27 cellular contexts compared by ENCODE assay signal in the genomic region with DNA sequence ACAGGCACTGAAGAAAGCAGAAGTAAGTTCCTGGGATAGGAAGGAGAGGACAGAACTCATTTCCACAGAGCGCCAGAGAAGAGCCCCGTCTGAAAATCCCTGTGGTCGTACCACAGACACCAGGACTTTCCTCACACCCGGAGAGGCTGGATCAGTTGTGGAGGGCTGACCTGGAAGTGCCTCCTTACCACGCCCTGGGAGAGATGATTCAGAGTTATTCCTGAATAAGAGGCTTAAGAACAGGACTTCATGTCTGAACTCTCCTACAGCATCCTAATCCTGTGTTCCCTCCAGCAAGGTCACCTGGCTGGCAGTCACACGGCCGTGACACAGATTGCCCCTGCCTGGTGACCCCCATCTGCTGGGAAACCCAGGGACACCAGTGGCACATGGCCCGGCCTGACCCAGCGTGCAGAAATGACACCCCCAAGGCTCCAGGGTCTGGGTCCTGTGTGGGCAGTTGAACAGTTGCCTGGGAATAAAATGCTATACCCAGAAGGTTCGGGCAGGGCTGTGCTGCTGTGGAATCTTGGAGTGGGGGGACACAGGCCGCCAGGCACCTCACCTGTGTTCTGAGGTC.
DNase-seq lines count a peak whose midpoint lies in the region; ATAC-seq and TF ChIP-seq lines count a peak whose summit lies in the region.
"Had no signal": no experiment of that assay in that cellular context is flagged by ENCODE, and none has a peak within 500 bp of the region (broad histone marks: within the 10 kb centered on the region; RNA-seq: fewer than 3 reads in every experiment).

No MANE protein-coding gene starts in this region.

- BruUV-seq in PC-3 (replicated peaks; lab: Mats Ljungman, UMichigan) = no TSS peak

- POLR2A ChIA-PET in PC-3 (lab: Charles Lee; ENCODE audit: unreplicated experiment) = no interaction called here

- ATAC-seq in PC-3 (peak; percentile 30), HG03378 (IDR thresholded peaks at IDR 0.05; ENCODE audit: unreplicated experiment) (no peak)
- ATAC-seq: Right ventricle myocardium inferior; stimulated activated effector memory CD8-positive, alpha-beta T cell treated with anti-CD3 and anti-CD28 coated beads, Interleukin-12 subunit alpha, Interleukin-12 subunit beta, amount 100 ng/mL, for 72 hours had no signal

- no peak overlapping the region for H3K9ac ChIP-seq in PC-3 (ENCODE audit: low read length)

- H3K36me3 ChIP-seq in PC-3 (ENCODE audit: low read depth, low read length) = peaks cover 58% of the 10 kb centered on the region
- peaks cover 27% of the 10 kb centered on the region for H3K36me3 ChIP-seq in WERI-Rb-1
- peaks cover 26 to 83% (median 48%) of the 10 kb centered on the region in 4 donors for H3K36me3 ChIP-seq in sigmoid colon

- TF ChIP-seq EP300 in sigmoid colon (IDR thresholded peaks at IDR 0.05) = no peak

- H3K27me3 ChIP-seq in PC-3 (ENCODE audit: low read length) (no peaks in the 10 kb centered on the region), WERI-Rb-1 (ENCODE audit: insufficient read depth, low read depth, severe bottlenecking) (no peaks in the 10 kb centered on the region), sigmoid colon (no peaks in the 10 kb centered on the region)

- TF ChIP-seq CTCF in PC-3 (conservative IDR thresholded peaks at IDR 0.05; ENCODE audit: low read depth, low read length) (no peak), WERI-Rb-1 (IDR thresholded peaks at IDR 0.05; ENCODE audit: low read depth, low read length) (no peak), sigmoid colon (IDR thresholded peaks at IDR 0.05) (no peak)

- H4K20me1 ChIP-seq in PC-3 (ENCODE audit: low read length) = no peaks in the 10 kb centered on the region

- H3K4me1 ChIP-seq in PC-3 (ENCODE audit: insufficient read depth, low read length) (peaks cover 23% of the 10 kb centered on the region), sigmoid colon (peaks cover 0 to 13% (median 6%) of the 10 kb centered on the region in 4 donors)

- H3K27ac ChIP-seq in PC-3 (ENCODE audit: low read length) (no peak overlapping the region), WERI-Rb-1 (0 out of 2 replicates have a peak overlapping the region, but pooled peaks have one; percentile 13), sigmoid colon (no peak overlapping the region)
- H3K27ac ChIP-seq: C4-2B had no signal

- CTCF ChIA-PET in PC-3 (lab: Charles Lee) = no interaction called here

- no peak overlapping the region for H2AFZ ChIP-seq in PC-3 (ENCODE audit: low read length)

- intact Hi-C loops in PC-3 (cut with micrococcal nuclease) = no loop called here
- intact Hi-C loops in sigmoid colon (cut with DNase I) = no loop called here

- no peak for TF ChIP-seq POLR2A in sigmoid colon (IDR thresholded peaks at IDR 0.05)

- H3K9me3 ChIP-seq in PC-3 (ENCODE audit: low read length) (no peaks in the 10 kb centered on the region), WERI-Rb-1 (ENCODE audit: severe bottlenecking) (no peaks in the 10 kb centered on the region), sigmoid colon (no peaks in the 10 kb centered on the region)

- H3K4me3 ChIP-seq in PC-3 (ENCODE audit: low read length) = no peak overlapping the region
- H3K4me3 ChIP-seq in WERI-Rb-1 (ENCODE audit: low read depth, low read length) = no peak overlapping the region
- H3K4me3 ChIP-seq in sigmoid colon = no peak overlapping the region

- peak; percentile 51 for DNase-seq in PC-3
- peak; percentile 75 for DNase-seq in WERI-Rb-1
- DNase-seq in islet precursor cell = peak; percentile 43
- peak; percentile 59 for DNase-seq in sigmoid colon
- no peak for DNase-seq in dedifferentiated amniotic fluid mesenchymal stem cell (ENCODE audit: extremely low spot score)
- DNase-seq in activated CD8-positive, alpha-beta memory T cell treated with anti-CD3 and anti-CD28 coated beads, Interleukin-2, amount 50 U/mL, for 4 hours = no peak
- DNase-seq: activated CD4-positive, alpha-beta T cell treated with anti-CD3 and anti-CD28 coated beads for 4 hours; activated CD8-positive, alpha-beta memory T cell treated with anti-CD3 and anti-CD28 coated beads for 24 hours; activated gamma-delta T cell; activated naive CD8-positive, alpha-beta T cell treated with anti-CD3 and anti-CD28 coated beads, Interleukin-2, amount 10 ng/mL, durations not matched to agents 7 days and 5 days; activated T-cell treated with anti-CD3 and anti-CD28 coated beads, Interleukin-2, amount 50 U/mL, for 1 hour; Calu3; cerebellar nuclear complex; DMS79 treated with DMSO at 0.1 percent for 48 hours; erythroblast; HCEC 1CT; KBM-7; mesenchymal stem cell; MM.1S; NCI-H2081 treated with DMSO at 0.1 percent for 48 hours; NCI-H748 treated with DMSO at 0.1 percent for 48 hours; stimulated activated CD4-positive, alpha-beta T cell treated with anti-CD3 and anti-CD28 coated beads, Interleukin-4, amount 100 ng/mL, for 24 hours; substantia nigra had no signal

- H3K79me2 ChIP-seq in PC-3 (ENCODE audit: low read length) = no peaks in the 10 kb centered on the region

- no peaks in the 10 kb centered on the region for H3K9me2 ChIP-seq in PC-3 (replicated peaks; ENCODE audit: low read length)

- 67 to 81% methylated on average over 11 of the region's 11 CpGs for WGBS in sigmoid colon, 2 donors

- H3F3A ChIP-seq in PC-3 (ENCODE audit: low read length, unreplicated experiment) = no peaks in the 10 kb centered on the region

- no peak overlapping the region for H3K4me2 ChIP-seq in PC-3 (ENCODE audit: low read length)

Comparison
In these comparisons a context has a peak if more than half of its experiments do, and no peak if none do; other contexts are left out.
1. DNase-seq: peak in PC-3 (single experiment), WERI-Rb-1 (single experiment), islet precursor cell (single experiment) and sigmoid colon (single experiment); none in dedifferentiated amniotic fluid mesenchymal stem cell (single experiment) and activated CD8-positive, alpha-beta memory T cell treated with anti-CD3 and anti-CD28 coated beads, Interleukin-2, amount 50 U/mL, for 4 hours (single experiment).